ENCODE assay signal across 8 cellular contexts in the genomic region with DNA sequence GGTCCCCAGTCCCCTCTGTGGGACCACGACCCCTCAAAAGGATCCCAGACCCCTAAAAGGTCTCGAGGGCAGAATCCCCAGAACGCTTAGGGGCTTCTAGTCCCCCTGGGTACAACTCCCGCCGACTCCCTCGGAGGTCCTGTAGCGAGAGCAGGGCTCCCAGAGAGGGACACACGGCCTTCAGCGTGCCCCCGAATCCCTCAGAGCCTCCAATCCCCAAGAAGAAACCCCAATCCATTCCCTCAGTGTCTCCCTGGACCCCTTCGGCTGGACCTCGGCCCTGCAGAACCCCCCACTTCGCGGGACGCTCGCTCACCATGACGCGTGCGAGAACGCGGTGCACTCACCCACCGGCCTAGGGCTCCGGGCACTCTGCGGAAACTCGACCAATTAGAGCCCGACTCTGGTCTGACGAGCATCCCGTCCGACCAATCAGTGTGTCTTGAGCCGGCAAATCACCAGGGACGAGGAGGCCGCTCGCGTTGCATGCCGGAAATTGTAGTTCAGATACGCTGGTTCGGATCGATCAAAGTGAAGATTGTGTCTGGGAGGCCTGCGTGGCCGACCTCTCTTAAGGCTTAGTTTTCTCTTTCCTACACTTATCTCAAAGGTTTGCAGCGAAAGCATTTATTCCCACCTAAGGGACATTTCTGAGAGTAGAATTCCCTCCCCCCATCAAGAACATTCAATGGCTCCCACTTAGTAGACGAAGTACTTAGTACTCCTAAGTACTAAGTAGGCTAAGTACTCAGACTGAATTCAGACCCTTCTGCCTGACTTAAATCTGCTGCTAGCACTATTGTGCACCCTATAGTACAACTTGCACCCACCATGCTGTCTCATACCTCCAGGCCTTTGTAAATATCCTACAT. TPM values are rescaled to one million over a fixed set of nuclear protein-coding genes. Genes with fewer than 3 reads are reported as not detected.
DNase-seq lines count a peak whose midpoint lies in the region; ATAC-seq, FAIRE-seq and TF ChIP-seq lines count a peak whose summit lies in the region.

A gene (minus strand): TSS at position 369 of the 872 bp plus-strand sequence. CDS start 50 bp downstream, at position 319.

- H3K9me3 ChIP-seq in H1 (ENCODE audit: insufficient read depth in 2 of 2, low read depth in 1 of 2, low read length in 1 of 2), result no peaks in the 10 kb centered on the region

- H3K23ac ChIP-seq in H1 (ENCODE audit: insufficient read length), result no peak within 1 kb of the TSS

- 6% methylated on average over 42 of the region's 42 CpGs; no CpG with 5 or more reads in 1 of the 2 experiments for WGBS in H1 (ENCODE audit: extremely low coverage in 1 of 2, insufficient coverage in 1 of 2, insufficient read length in 1 of 2, insufficient replicate concordance in 2 of 2, low coverage in 1 of 2, low lambda C conversion rate in 2 of 2, missing lambda C conversion rate in 1 of 2), 2 experiments

- H3K4me3 ChIP-seq in H1 (ENCODE audit: extremely low read depth in 1 of 4, insufficient read depth in 2 of 4, low read depth in 3 of 4, low read length in 4 of 4), result peak within 1 kb of the TSS; percentile 67 to 96 (median 72)

- H2BK15ac ChIP-seq in H1 (ENCODE audit: low read length), result no peak within 1 kb of the TSS

- no peak within 1 kb of the TSS for H2BK5ac ChIP-seq in H1 (ENCODE audit: low read depth, low read length)

- peak within 1 kb of the TSS; percentile 26 for H3K56ac ChIP-seq in H1 (replicated peaks; ENCODE audit: insufficient read length, low read depth, low read length)

- peak within 1 kb of the TSS; percentile 37 to 78 (median 66); a peak in 6 of 7 replicates for H3K9ac ChIP-seq in H1 (replicated peaks in 1 of 4; ENCODE audit: extremely low read depth in 1 of 4, low read depth in 3 of 4, low read length in 3 of 4)

- no peak for TF ChIP-seq RAD21 in H1 (IDR thresholded peaks at IDR 0.05 in 1 of 2, conservative IDR thresholded peaks at IDR 0.05 in 1 of 2; ENCODE audit: low read depth in 2 of 2, low read length in 2 of 2)

- peaks cover 21% of the 10 kb centered on the region for H3K4me1 Mint-ChIP-seq in memory B cell

- TF ChIP-seq CTCF in H1 (IDR thresholded peaks at IDR 0.05; ENCODE audit: control extremely low read depth in 1 of 3, insufficient read depth in 1 of 3, low read depth in 1 of 3, low read length in 3 of 3), result no peak

- peak; percentile 97 for ATAC-seq in GM21367 (IDR thresholded peaks at IDR 0.05; ENCODE audit: unreplicated experiment)
- ATAC-seq in memory B cell (ENCODE audit: low read depth), result peak; percentile 98

- H3K4me2 ChIP-seq in H1 (ENCODE audit: insufficient read depth in 1 of 2, low read depth in 2 of 2, low read length in 2 of 2), result peak within 1 kb of the TSS; percentile 57 to 77

- FAIRE-seq in HTR-8/SVneo (lab: Jason Lieb, UNC) (peak; percentile 93), H1 (lab: Jason Lieb, UNC) (peak; percentile 72)

- no peaks in the 10 kb centered on the region for H3K9me3 Mint-ChIP-seq in memory B cell

- no peak within 1 kb of the TSS for H2AK5ac ChIP-seq in H1 (ENCODE audit: low read depth, low read length)

- H2BK120ac ChIP-seq in H1 (replicated peaks; ENCODE audit: low read depth, low read length), result no peak within 1 kb of the TSS

- H4K20me1 ChIP-seq in H1 (replicated peaks in 1 of 2; ENCODE audit: control insufficient read depth in 1 of 2, insufficient read depth in 2 of 2, low read length in 2 of 2), result peaks cover 2 to 7% of the 10 kb centered on the region in 2 experiments

- H3K27me3 Mint-ChIP-seq in memory B cell, result no peaks in the 10 kb centered on the region

- peak within 1 kb of the TSS; percentile 82; the same call in 1 of the 2 replicates for H4K8ac ChIP-seq in H1 (ENCODE audit: extremely low read depth, insufficient read depth, low read length)

- peak in 1 of 2 experiments; percentile 54; a peak in 1 of 3 replicates for TF ChIP-seq POLR2A in H1 (IDR thresholded peaks at IDR 0.05; ENCODE audit: control extremely low read depth in 1 of 2, low read depth in 2 of 2, low read length in 2 of 2)

- peaks cover 3% of the 10 kb centered on the region; the same call in 1 of the 2 replicates for H3K23me2 ChIP-seq in H1 (ENCODE audit: low read depth, low read length)

- H3K79me2 ChIP-seq in H1 (ENCODE audit: control insufficient read depth in 1 of 2, insufficient read depth in 2 of 2, low read length in 2 of 2), result 0 out of 4 replicates have a peak, but pooled peaks cover 0 to 4% of the 10 kb centered on the region in 2 experiments

- peak within 1 kb of the TSS; percentile 65 for H4K5ac ChIP-seq in H1 (ENCODE audit: insufficient read length, low read depth, low read length)

- no peak within 1 kb of the TSS for H3K27ac ChIP-seq in H1 (ENCODE audit: low read depth, low read length)

- no peak within 1 kb of the TSS for H4K91ac ChIP-seq in H1 (replicated peaks; ENCODE audit: insufficient read length, low read length)

- no peak within 1 kb of the TSS for H2BK20ac ChIP-seq in H1 (ENCODE audit: low read length)

- peak within 1 kb of the TSS; percentile 19 for H3K4ac ChIP-seq in H1 (replicated peaks; ENCODE audit: insufficient read length, low read depth, low read length)

- peaks cover 0 to 3% (median 0%) of the 10 kb centered on the region in 4 experiments; a peak in 4 of 7 replicates for H3K27me3 ChIP-seq in H1 (replicated peaks in 1 of 4; ENCODE audit: control insufficient read depth in 3 of 4, extremely low read depth in 1 of 4, insufficient read depth in 3 of 4, low read length in 3 of 4)

- H3K36me3 ChIP-seq in H1 (ENCODE audit: control insufficient read depth in 2 of 4, insufficient read depth in 4 of 4, low read length in 3 of 4), result no peaks in the 10 kb centered on the region

- no peak for TF ChIP-seq EP300 in H1 (IDR thresholded peaks at IDR 0.05; ENCODE audit: borderline replicate concordance in 1 of 2, low read depth in 2 of 2, low read length in 2 of 2)

- peaks cover 2% of the 10 kb centered on the region for H3K36me3 Mint-ChIP-seq in memory B cell

- DNase-seq in COR-L47 (lab: John Stamatoyannopoulos, UW), result peak; percentile 94
- peak; percentile 100 for DNase-seq in HTR-8/SVneo (ENCODE audit: insufficient read length, low spot score)
- peak; percentile 96 for DNase-seq in NOMO-1 treated with DMSO at 0.1 percent for 48 hours (lab: John Stamatoyannopoulos, UW; ENCODE audit: unreplicated experiment)
- peak; percentile 88 to 98 for DNase-seq in H1 (ENCODE audit: low read depth in 1 of 2, low spot score in 2 of 2)
- peak; percentile 87 to 91 for DNase-seq in memory B cell (ENCODE audit: low spot score in 2 of 2)
- peak; percentile 91 for DNase-seq in stimulated activated CD8-positive, alpha-beta memory T cell treated with anti-CD3 and anti-CD28 coated beads, Interleukin-12 subunit alpha, Interleukin-12 subunit beta, amount 100 ng/mL, for 1 hour (ENCODE audit: low read depth)

- no peak within 1 kb of the TSS for H2BK12ac ChIP-seq in H1 (ENCODE audit: low read depth, low read length)

- CTCF ChIA-PET in activated CD8-positive, alpha-beta memory T cell treated with anti-CD3 and anti-CD28 coated beads for 36 hours (lab: Charles Lee), result no interaction called here
- CTCF ChIA-PET in H1 (lab: Charles Lee; ENCODE audit: partially characterized antibody), result interaction anchor here (0.8 to 6.2 kb wide), 10 partner anchors 10 to 115 kb away, joined by 3 to 46 read pairs (median 4); no protein-coding TSS in a partner anchor

- H3K18ac ChIP-seq in H1 (ENCODE audit: extremely low read depth, low read length), result peak within 1 kb of the TSS; percentile 79; the same call in 1 of the 2 replicates

- H3K4me3 Mint-ChIP-seq in memory B cell, result peak within 1 kb of the TSS; percentile 97

- POLR2A ChIA-PET in activated CD8-positive, alpha-beta memory T cell treated with anti-CD3 and anti-CD28 coated beads for 36 hours (lab: Charles Lee), result no interaction called here
- POLR2A ChIA-PET in H1 (lab: Charles Lee; ENCODE audit: partially characterized antibody), result interaction anchor here (0.7 to 1.5 kb wide), 3 partner anchors 23 to 69 kb away, joined by 3 to 5 read pairs (median 4); no protein-coding TSS in a partner anchor

- H3K79me1 ChIP-seq in H1 (ENCODE audit: low read depth, low read length), result peaks cover 5% of the 10 kb centered on the region; the same call in 1 of the 2 replicates

- H3K4me1 ChIP-seq in H1 (replicated peaks in 1 of 4; ENCODE audit: control insufficient read depth in 3 of 4, insufficient read depth in 4 of 4, low read length in 3 of 4), result peaks cover 0 to 14% (median 10%) of the 10 kb centered on the region in 4 experiments; a peak in 6 of 7 replicates

- H3K14ac ChIP-seq in H1 (ENCODE audit: insufficient read length), result no peak within 1 kb of the TSS

- peak within 1 kb of the TSS; percentile 76 for H3K27ac Mint-ChIP-seq in memory B cell

- no peak within 1 kb of the TSS for H2AFZ ChIP-seq in H1 (ENCODE audit: low read length)

TF ChIP-seq in H1, 55 proteins besides CTCF, POLR2A, EP300 and RAD21 (continues in another document):
- TF ChIP-seq BCL11A (IDR thresholded peaks at IDR 0.05; ENCODE audit: low read depth in 2 of 2, low read length in 2 of 2), result no peak
- TF ChIP-seq TEAD4 (IDR thresholded peaks at IDR 0.05; ENCODE audit: low read depth, low read length), result no peak
- no peak for TF ChIP-seq TAF7 (optimal IDR thresholded peaks at IDR 0.05; ENCODE audit: borderline replicate concordance, low read depth, low read length)
- TF ChIP-seq SIX5 (IDR thresholded peaks at IDR 0.05; ENCODE audit: low read depth, low read length), result peak; percentile 79
- TF ChIP-seq, protein P1, sequence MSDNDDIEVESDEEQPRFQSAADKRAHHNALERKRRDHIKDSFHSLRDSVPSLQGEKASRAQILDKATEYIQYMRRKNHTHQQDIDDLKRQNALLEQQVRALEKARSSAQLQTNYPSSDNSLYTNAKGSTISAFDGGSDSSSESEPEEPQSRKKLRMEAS (IDR thresholded peaks at IDR 0.05), result peak; percentile 67
- peak; percentile 47; the same call in 1 of the 2 replicates for TF ChIP-seq TAF1 (IDR thresholded peaks at IDR 0.05; ENCODE audit: low read depth, low read length)
- peak; percentile 93 for TF ChIP-seq CHD2 (IDR thresholded peaks at IDR 0.05; ENCODE audit: low read length)

RNA-seq across cellular contexts. Expression of the gene that starts here (rescaled TPM):
- total RNA-seq in activated CD8-positive, alpha-beta memory T cell treated with anti-CD3 and anti-CD28 coated beads for 36 hours, result 10 to 100 TPM; 30.4 to 33.6 TPM
- total RNA-seq in H1 (2021; fragmentation: NEBNext Ultra II Directional; extraction: Animal tissue kit (Norgen Biotek cat#: 25700)), result 41.9 and 47.8 TPM in 2 replicates
- 103 and 153 TPM in 2 replicates for polyA plus RNA-seq in H1 (2011; rRNA removed)
- 80.8 TPM for polyA plus RNA-seq in H1 (2011; cell fraction: cytosol; rRNA removed)
- 202 TPM for polyA plus RNA-seq in H1 (2011; cell fraction: nucleus; rRNA removed)
- 26.3 to 50.2 TPM (median 47.7 TPM) in 4 replicates for polyA plus RNA-seq in H1 (2012, experiment 1 of 2)
- polyA plus RNA-seq in H1 (2012, experiment 2 of 2), result 46.4 TPM
- 62.3 TPM for polyA plus RNA-seq in H1 (2013, experiment 1 of 2)
- polyA plus RNA-seq in H1 (2013, experiment 2 of 2), result 53.9 TPM
- 46.0 and 81.2 TPM in 2 replicates for polyA minus RNA-seq in H1 (2011; rRNA and poly(A)+ RNA removed)
- 40.2 TPM for polyA minus RNA-seq in H1 (2011; cell fraction: cytosol; rRNA and poly(A)+ RNA removed)
- 34.3 TPM for polyA minus RNA-seq in H1 (2011; cell fraction: nucleus; rRNA and poly(A)+ RNA removed)
